ENCODE assay signal across 13 cellular contexts in genomic region chr22:31891366-31892079, GRCh38. TPM values are rescaled to one million over a fixed set of nuclear protein-coding genes. Genes with fewer than 3 reads are reported as not detected.
A peak's percentile ranks its signal among the peaks of the same experiment; 100 is the strongest.
DNase-seq lines count a peak whose midpoint lies in the region; ATAC-seq, FAIRE-seq and TF ChIP-seq lines count a peak whose summit lies in the region.
"Had no signal": no experiment of that assay in that cellular context is flagged by ENCODE, and none has a peak within 500 bp of the region (broad histone marks: within the 10 kb centered on the region; RNA-seq: fewer than 3 reads in every experiment).

No MANE protein-coding gene starts in this region.

- H3K4me2 ChIP-seq in Loucy (ENCODE audit: low read depth, low read length, poor library complexity, severe bottlenecking): peak overlapping the region; percentile 59
- peak overlapping the region; percentile 34; the same call in 1 of the 2 replicates for H3K4me2 ChIP-seq in K562 (ENCODE audit: insufficient read depth, low read length)

- 9% methylated on average over 5 of the region's 5 CpGs for WGBS in K562 (ENCODE audit: insufficient coverage, low coverage, missing lambda C conversion rate)

- H4K20me1 ChIP-seq in Loucy (ENCODE audit: insufficient read depth, low read length, poor library complexity, severe bottlenecking): no peaks in the 10 kb centered on the region
- no peaks in the 10 kb centered on the region for H4K20me1 ChIP-seq in K562 (replicated peaks; ENCODE audit: control insufficient read depth, insufficient read depth, low read length)

- peak overlapping the region; percentile 87 for H3K27ac ChIP-seq in K562 (ENCODE audit: extremely low read depth, low read depth, low read length)
- H3K27ac ChIP-seq: prostate gland had no signal

- H3K9ac ChIP-seq in Loucy (ENCODE audit: low read depth, low read length, poor library complexity, severe bottlenecking): peak overlapping the region; percentile 28
- peak overlapping the region in 1 of 2 experiments; percentile 65; a peak in 2 of 4 replicates for H3K9ac ChIP-seq in K562 (ENCODE audit: insufficient read depth in 1 of 2, low read depth in 2 of 2, low read length in 2 of 2)

- H3K27me3 ChIP-seq in Loucy (ENCODE audit: insufficient read depth, low read length, poor library complexity, severe bottlenecking): no peaks in the 10 kb centered on the region
- H3K27me3 ChIP-seq in K562 (ENCODE audit: control insufficient read depth in 2 of 2, insufficient read depth in 2 of 2, low read length in 2 of 2): no peaks in the 10 kb centered on the region
- H3K27me3 ChIP-seq: tibial nerve had no signal

- DNase-seq in DMS153 treated with DMSO at 0.1 percent for 48 hours (lab: John Stamatoyannopoulos, UW; ENCODE audit: unreplicated experiment) (peak; percentile 35), K562 (ENCODE audit: extremely low read depth in 1 of 4, low spot score in 3 of 4) (peak in 3 of 4 experiments; percentile 22 to 69 (median 51)), midbrain (lab: John Stamatoyannopoulos, UW) (peak; percentile 22), GM03348 (ENCODE audit: low spot score) (no peak), RPMI8226 (no peak)
- DNase-seq: activated CD4-positive, alpha-beta T cell treated with anti-CD3 and anti-CD28 coated beads, Interleukin-2, amount 50 U/mL, for 1 hour; activated gamma-delta T cell; mammary epithelial cell had no signal

- no peaks in the 10 kb centered on the region for H3K79me2 ChIP-seq in Loucy (ENCODE audit: insufficient read depth, low read length)
- peaks cover 6% of the 10 kb centered on the region; the same call in 2 of the 3 replicates for H3K79me2 ChIP-seq in K562 (ENCODE audit: control insufficient read depth, insufficient read depth, low read length)

- TF ChIP-seq CTCF in Loucy (conservative IDR thresholded peaks at IDR 0.05; ENCODE audit: low read length): no peak
- TF ChIP-seq CTCF in K562 (IDR thresholded peaks at IDR 0.05 in 2 of 3, conservative IDR thresholded peaks at IDR 0.05 in 1 of 3; ENCODE audit: insufficient read depth in 2 of 3, low read depth in 1 of 3, low read length in 3 of 3): no peak

- no peaks in the 10 kb centered on the region for H3K9me2 ChIP-seq in Loucy (replicated peaks; ENCODE audit: low read depth, low read length)

- H3K4me1 ChIP-seq in Loucy (ENCODE audit: insufficient read depth, low read length, poor library complexity, severe bottlenecking) (peaks cover 9% of the 10 kb centered on the region), K562 (replicated peaks in 1 of 2; ENCODE audit: control insufficient read depth in 2 of 2, insufficient read depth in 2 of 2, low read length in 2 of 2) (peaks cover 11 to 45% of the 10 kb centered on the region in 2 experiments)
- H3K4me1 ChIP-seq: prostate gland had no signal

- intact Hi-C loops in K562 (cut with micrococcal nuclease): no loop called here

- CTCF ChIA-PET in K562 (lab: Yijun Ruan, JAX; ENCODE audit: low intra/inter-chr PET ratio): interaction anchor here (0.6 kb wide), 1 partner anchor 198 kb away, joined by 3 read pairs; no protein-coding TSS in a partner anchor

- in situ Hi-C loops in K562 (cut with MboI): no loop called here

- H2AFZ ChIP-seq in Loucy (ENCODE audit: low read length) (no peak overlapping the region), K562 (ENCODE audit: low read depth, low read length) (peak overlapping the region; percentile 58; the same call in 1 of the 2 replicates)

- no peak overlapping the region for H3K4me3 ChIP-seq in Loucy (ENCODE audit: low read length, poor library complexity, severe bottlenecking)
- no peak overlapping the region for H3K4me3 ChIP-seq in K562
- H3K4me3 ChIP-seq: prostate gland, tibial nerve had no signal

- TF ChIP-seq EP300 in K562 (IDR thresholded peaks at IDR 0.05; ENCODE audit: low read length): peak; percentile 81; the same call in 1 of the 2 replicates

- TF ChIP-seq POLR2A in K562 (conservative IDR thresholded peaks at IDR 0.05): no peak

- FAIRE-seq in K562 (lab: Jason Lieb, UNC): peak; percentile 67

- H3K9me1 ChIP-seq in K562 (ENCODE audit: control insufficient read depth, insufficient read depth, low read length): no peaks in the 10 kb centered on the region

- ATAC-seq in K562: peak; percentile 42
- no peak for ATAC-seq in GM21515 (IDR thresholded peaks at IDR 0.05; ENCODE audit: unreplicated experiment)
- no peak for ATAC-seq in GM21576 (IDR thresholded peaks at IDR 0.05; ENCODE audit: unreplicated experiment)

- H3K9me3 ChIP-seq in Loucy (ENCODE audit: insufficient read depth, low read depth, low read length) (no peaks in the 10 kb centered on the region), K562 (replicated peaks; ENCODE audit: control insufficient read depth, insufficient read depth, low read depth, low read length) (no peaks in the 10 kb centered on the region)
- H3K9me3 ChIP-seq: prostate gland, tibial nerve had no signal

- 0 out of 4 replicates have a peak, but pooled peaks of 1 of the 2 experiments have one; percentile 9 for TF ChIP-seq RAD21 in K562 (CRISPR knock-in tag; conservative IDR thresholded peaks at IDR 0.05 in 1 of 2, IDR thresholded peaks at IDR 0.05 in 1 of 2)

- no peaks in the 10 kb centered on the region; the same call in 1 of the 2 replicates for H3K36me3 ChIP-seq in Loucy (ENCODE audit: insufficient read depth, low read length)
- H3K36me3 ChIP-seq in K562 (ENCODE audit: control insufficient read depth, insufficient read depth, low read length): peaks cover 20% of the 10 kb centered on the region; the same call in 2 of the 3 replicates
- H3K36me3 ChIP-seq: prostate gland had no signal

- POLR2A ChIA-PET in K562 (lab: Yijun Ruan, JAX): interaction anchor here (0.9 to 1.9 kb wide), 4 partner anchors 10 to 19 kb away, joined by 3 to 7 read pairs (median 3); no protein-coding TSS in a partner anchor

- peaks cover 4% of the 10 kb centered on the region; the same call in 1 of the 2 replicates for H3F3A ChIP-seq in Loucy (ENCODE audit: low read depth)

- no TSS peak for BruUV-seq in K562 (replicated peaks; lab: Mats Ljungman, UMichigan)

TF ChIP-seq in K562, 482 proteins besides CTCF, POLR2A, EP300 and RAD21 (continues in another document):
- TF ChIP-seq ZBTB2 (IDR thresholded peaks at IDR 0.05) (no peak), CREM (IDR thresholded peaks at IDR 0.05; ENCODE audit: low read depth) (peak; percentile 29; the same call in 1 of the 2 replicates), HES1 (IDR thresholded peaks at IDR 0.05; ENCODE audit: low read depth) (no peak), NR3C1 (CRISPR knock-in tag; IDR thresholded peaks at IDR 0.05) (no peak), EP400 (IDR thresholded peaks at IDR 0.05) (0 out of 2 replicates have a peak, but pooled peaks have one; percentile 29)

RNA-seq across cellular contexts. Expression of gene YWHAH, which starts 52.8 kb away (rescaled TPM):
- total RNA-seq in K562 (2011; cell fraction: chromatin; rRNA removed; ENCODE audit: low replicate concordance): 39.0 and 61.0 TPM in 2 replicates
- total RNA-seq in K562 (2011; cell fraction: nucleolus; rRNA removed): 24.5 and 26.3 TPM in 2 replicates
- 31.3 and 37.5 TPM in 2 replicates for total RNA-seq in K562 (2011; cell fraction: nucleoplasm; rRNA removed)
- 97.3 and 109 TPM in 2 replicates for total RNA-seq in K562 (2014; rRNA removed)
- total RNA-seq in K562 (2014; rRNA removed; fragmentation: Illumina TruSeq; extraction: Trizol): 140 and 203 TPM in 2 replicates
- 106 and 114 TPM in 2 replicates for total RNA-seq in K562 (2015; rRNA removed; fragmentation: Illumina TruSeq; extraction: Trizol)
- total RNA-seq in K562 (2021): 141 and 162 TPM in 2 replicates
- polyA plus RNA-seq in K562 (2011; rRNA removed): 100 and 119 TPM in 2 replicates
- polyA plus RNA-seq in K562 (2011; cell fraction: cytosol; rRNA removed): 104 and 112 TPM in 2 replicates
- polyA plus RNA-seq in K562 (2011; cell fraction: nucleus; rRNA removed): 42.9 and 49.4 TPM in 2 replicates
- polyA plus RNA-seq in K562 (2012): 72.8 and 107 TPM in 2 replicates
- 171 and 177 TPM in 2 replicates for polyA plus RNA-seq in K562 (2014; fragmentation: Illumina TruSeq; extraction: Trizol)
- polyA plus RNA-seq in K562 (2014; fragmentation: Nextera tagmentation; extraction: Ambion mirVana): 10 to 100 TPM; 32.0 to 39.6 TPM
- polyA plus RNA-seq in K562 (2014; rRNA removed): 105 and 106 TPM in 2 replicates
- 72.4 and 90.3 TPM in 2 replicates for polyA minus RNA-seq in K562 (2011; rRNA and poly(A)+ RNA removed)
- polyA minus RNA-seq in K562 (2011; cell fraction: cytosol; rRNA and poly(A)+ RNA removed): 43.7 and 66.7 TPM in 2 replicates
- 13.2 and 25.0 TPM in 2 replicates for polyA minus RNA-seq in K562 (2011; cell fraction: nucleus; rRNA and poly(A)+ RNA removed)

Comparison
In these comparisons a context has a peak if more than half of its experiments do, and no peak if none do; other contexts are left out.
1. DNase-seq: peak in DMS153 treated with DMSO at 0.1 percent for 48 hours (single experiment), K562 (3 of 4) and midbrain (single experiment); none in GM03348 (single experiment) and RPMI8226 (single experiment).